Comparison of ENCODE assay signal across 15 cellular contexts in genomic region chr1:90504509-90504908, GRCh38.
DNase-seq lines count a peak whose midpoint lies in the region; FAIRE-seq lines count a peak whose summit lies in the region.
"Had no signal": no experiment of that assay in that cellular context is flagged by ENCODE, and none has a peak within 500 bp of the region (broad histone marks: within the 10 kb centered on the region; RNA-seq: fewer than 3 reads in every experiment).

No MANE protein-coding gene starts in this region.

- DNase-seq in DMS79 treated with DMSO at 0.1 percent for 48 hours (lab: John Stamatoyannopoulos, UW) (peak; percentile 40), DMS79 (lab: John Stamatoyannopoulos, UW) (no peak), RPMI7951 (ENCODE audit: low read depth) (peak; percentile 32), left kidney (ENCODE audit: low read depth, low spot score) (peak; percentile 30), iPS-NIHi11 (ENCODE audit: low spot score) (no peak), urothelium cell line (ENCODE audit: low spot score) (no peak), HuH-7.5 (ENCODE audit: low spot score) (no peak)
- DNase-seq in activated T-cell treated with anti-CD3 and anti-CD28 coated beads, Interleukin-2, amount 50 U/mL, for 48 hours, result no peak
- DNase-seq: AML-193; Caco-2; CD8-positive, alpha-beta memory T cell; EL; GDM1 had no signal

- no peak for FAIRE-seq in urothelium cell line (lab: Jason Lieb, UNC)
- FAIRE-seq: H54, K562 had no signal

Comparison
In these comparisons a context has a peak if more than half of its experiments do, and no peak if none do; other contexts are left out.
1. DNase-seq: peak in DMS79 treated with DMSO at 0.1 percent for 48 hours (single experiment), RPMI7951 (single experiment) and left kidney (single experiment); none in DMS79 (single experiment), activated T-cell treated with anti-CD3 and anti-CD28 coated beads, Interleukin-2, amount 50 U/mL, for 48 hours (0 of 2), iPS-NIHi11 (single experiment), urothelium cell line (single experiment) and HuH-7.5 (single experiment).